ENCODE assay signal across 22 cellular contexts in genomic region chr4:78059938-78060337, GRCh38. TPM values are rescaled to one million over a fixed set of nuclear protein-coding genes. Genes with fewer than 3 reads are reported as not detected.
DNase-seq lines count a peak whose midpoint lies in the region; ATAC-seq, FAIRE-seq and TF ChIP-seq lines count a peak whose summit lies in the region.
"Had no signal": no experiment of that assay in that cellular context is flagged by ENCODE, and none has a peak within 500 bp of the region (broad histone marks: within the 10 kb centered on the region; RNA-seq: fewer than 3 reads in every experiment).

No MANE protein-coding gene starts in this region.

- H3K9me3 Mint-ChIP-seq in WTC11, result no peaks in the 10 kb centered on the region
- H3K9me3 Mint-ChIP-seq in type B pancreatic cell, result no peaks in the 10 kb centered on the region
- no peaks in the 10 kb centered on the region for H3K9me3 Mint-ChIP-seq in effector memory CD8-positive, alpha-beta T cell
- H3K9me3 Mint-ChIP-seq: activated naive CD8-positive, alpha-beta T cell treated with anti-CD3 and anti-CD28 coated beads for 36 hours; activated T-cell treated with anti-CD3 and anti-CD28 coated beads, Interleukin-2, amount 50 U/mL, for 24 hours; IgD-negative memory B cell; naive thymus-derived CD8-positive, alpha-beta T cell had no signal

- peaks cover 8% of the 10 kb centered on the region; the same call in 1 of the 2 replicates for H4K20me1 ChIP-seq in HepG2 (ENCODE audit: insufficient read depth, low read length)

- no peak for DNase-seq in HepG2 (ENCODE audit: low spot score)
- no peak for DNase-seq in right lobe of liver
- no peak for DNase-seq in WTC11 (ENCODE audit: low spot score)
- DNase-seq in type B pancreatic cell (ENCODE audit: extremely low spot score, unreplicated experiment), result no peak
- DNase-seq in effector memory CD8-positive, alpha-beta T cell, result no peak
- no peak for DNase-seq in stimulated activated CD4-positive, alpha-beta T cell treated with anti-CD3 and anti-CD28 coated beads, Interleukin-4, amount 100 ng/mL, for 1 hour
- no peak for DNase-seq in left ventricle myocardium superior
- DNase-seq: activated gamma-delta T cell, MV-4-11 had no signal

- peak overlapping the region; percentile 82 for H3K4me2 ChIP-seq in HepG2 (ENCODE audit: low read depth, low read length)

- H3K27ac Mint-ChIP-seq in WTC11 (no peak overlapping the region), type B pancreatic cell (no peak overlapping the region)
- H3K27ac Mint-ChIP-seq in effector memory CD8-positive, alpha-beta T cell, result no peak overlapping the region
- H3K27ac Mint-ChIP-seq: activated naive CD8-positive, alpha-beta T cell treated with anti-CD3 and anti-CD28 coated beads for 36 hours; activated T-cell treated with anti-CD3 and anti-CD28 coated beads, Interleukin-2, amount 50 U/mL, for 24 hours; CD4-positive, CD25-positive, alpha-beta regulatory T cell; IgD-negative memory B cell; naive thymus-derived CD8-positive, alpha-beta T cell had no signal

- H3K79me2 ChIP-seq in HepG2 (ENCODE audit: insufficient read depth, low read length), result peaks cover 76% of the 10 kb centered on the region

- TF ChIP-seq CTCF in HepG2 (CRISPR knock-in tag; IDR thresholded peaks at IDR 0.05), result no peak
- TF ChIP-seq CTCF in right lobe of liver (IDR thresholded peaks at IDR 0.05), result no peak
- TF ChIP-seq CTCF in WTC11 (IDR thresholded peaks at IDR 0.05), result no peak
- no peak for TF ChIP-seq CTCF in type B pancreatic cell (conservative IDR thresholded peaks at IDR 0.05)

- POLR2A ChIA-PET in HepG2 (lab: Yijun Ruan, JAX) (interaction anchor here (0.7 to 2.5 kb wide), 13 partner anchors 15 to 217 kb away, joined by 3 to 13 read pairs (median 4); no protein-coding TSS in a partner anchor), WTC11 (lab: Charles Lee) (interaction anchor here (0.5 to 1.8 kb wide), 9 partner anchors 12 to 1258 kb away, joined by 3 to 12 read pairs (median 4); no protein-coding TSS in a partner anchor)

- no peak for TF ChIP-seq EP300 in HepG2 (IDR thresholded peaks at IDR 0.05; ENCODE audit: low read depth in 2 of 2, low read length in 2 of 2)
- TF ChIP-seq EP300 in HepG2 (CRISPR knock-in tag; IDR thresholded peaks at IDR 0.05; ENCODE audit: borderline replicate concordance), result no peak

- CTCF ChIA-PET in HepG2 (lab: Yijun Ruan, JAX; ENCODE audit: low intra/inter-chr PET ratio, low total read pairs), result interaction anchor here (1.1 to 2.7 kb wide), 3 partner anchors 66 to 457 kb away, joined by 4 to 15 read pairs (median 10); no protein-coding TSS in a partner anchor
- CTCF ChIA-PET in WTC11 (lab: Charles Lee), result interaction anchor here (0.6 to 3.7 kb wide), 50 partner anchors 9 to 522 kb away, joined by 3 to 60 read pairs (median 5); no protein-coding TSS in a partner anchor

- H3K36me3 ChIP-seq in HepG2 (replicated peaks in 1 of 2; ENCODE audit: control insufficient read depth in 1 of 2, insufficient read depth in 2 of 2, low read length in 2 of 2) (no peaks in the 10 kb centered on the region), right lobe of liver (no peaks in the 10 kb centered on the region), iPS-18a (ENCODE audit: control insufficient read depth, low read depth, low read length) (no peaks in the 10 kb centered on the region)
- H3K36me3 ChIP-seq: cardiac muscle cell, Peyer's patch had no signal

- H3K36me3 Mint-ChIP-seq in WTC11, result no peaks in the 10 kb centered on the region
- H3K36me3 Mint-ChIP-seq in type B pancreatic cell, result no peaks in the 10 kb centered on the region
- H3K36me3 Mint-ChIP-seq in effector memory CD8-positive, alpha-beta T cell (ENCODE audit: insufficient read depth), result peaks cover 2% of the 10 kb centered on the region
- H3K36me3 Mint-ChIP-seq: activated naive CD8-positive, alpha-beta T cell treated with anti-CD3 and anti-CD28 coated beads for 36 hours; CD4-positive, CD25-positive, alpha-beta regulatory T cell; IgD-negative memory B cell; naive thymus-derived CD8-positive, alpha-beta T cell had no signal

- 63% methylated on average over 1 of the region's 1 CpG for WGBS in HepG2 (ENCODE audit: low lambda C conversion rate)
- 33% methylated on average over 1 of the region's 1 CpG for WGBS in right lobe of liver (ENCODE audit: insufficient coverage, low coverage, low lambda C conversion rate, missing lambda C conversion rate)

- H3K4me1 Mint-ChIP-seq in WTC11 (peaks cover 49% of the 10 kb centered on the region), type B pancreatic cell (ENCODE audit: unreplicated experiment) (peaks cover 10% of the 10 kb centered on the region)
- peaks cover 21 to 24% of the 10 kb centered on the region in 2 donors for H3K4me1 Mint-ChIP-seq in effector memory CD8-positive, alpha-beta T cell (ENCODE audit: low read depth in 2 of 2)

- in situ Hi-C loops in HepG2 (cut with HindIII; ENCODE audit: extremely low pct_ligation_motif_present, low pct_unique_long_range_greater_than_20kb), result loop anchor here (5.0 kb wide), 1 partner anchor 68 kb away; no protein-coding TSS in a partner anchor

- H3K9ac ChIP-seq in HepG2 (ENCODE audit: insufficient read depth, low read depth, low read length) (peak overlapping the region; percentile 30; the same call in 1 of the 2 replicates), iPS-18a (ENCODE audit: low read length) (no peak overlapping the region)

- H3K27me3 ChIP-seq in HepG2 (ENCODE audit: control insufficient read depth in 1 of 2, insufficient read depth in 2 of 2, low read length in 2 of 2) (no peaks in the 10 kb centered on the region; a peak in 1 of 5 replicates), right lobe of liver (peaks cover 0 to 8% of the 10 kb centered on the region in 2 donors), iPS-18a (ENCODE audit: control insufficient read depth, insufficient read depth, low read length) (no peaks in the 10 kb centered on the region)
- H3K27me3 ChIP-seq: cardiac muscle cell, Peyer's patch had no signal

- peak overlapping the region; percentile 50 to 97 (median 67); a peak in 5 of 6 replicates for H3K4me3 ChIP-seq in HepG2 (replicated peaks in 1 of 3; ENCODE audit: insufficient read depth in 1 of 3, low read depth in 2 of 3, low read length in 3 of 3)
- no peak overlapping the region for H3K4me3 ChIP-seq in right lobe of liver
- H3K4me3 ChIP-seq in iPS-18a (ENCODE audit: low read length), result peak overlapping the region; percentile 96

- BruUV-seq in HepG2 (replicated peaks; lab: Mats Ljungman, UMichigan), result no TSS peak

- peak overlapping the region; percentile 93 for H3K4me3 Mint-ChIP-seq in WTC11
- H3K4me3 Mint-ChIP-seq in type B pancreatic cell, result peak overlapping the region; percentile 95
- peak overlapping the region in 1 of 2 donors; percentile 85 for H3K4me3 Mint-ChIP-seq in effector memory CD8-positive, alpha-beta T cell

- intact Hi-C loops in HepG2 (cut with micrococcal nuclease; ENCODE audit: unreplicated experiment) (loop anchor here (1.0 to 10.0 kb wide), 7 partner anchors 43 to 717 kb away; partner anchors contain the start of gene BMP2K), right lobe of liver (cut with DNase I) (no loop called here), left ventricle myocardium superior (cut with micrococcal nuclease) (no loop called here)

- no peak overlapping the region for H2AFZ ChIP-seq in HepG2 (ENCODE audit: low read length)

- H3K27me3 Mint-ChIP-seq in WTC11 (ENCODE audit: low read depth) (no peaks in the 10 kb centered on the region; the same call in 1 of the 2 replicates), type B pancreatic cell (no peaks in the 10 kb centered on the region)
- H3K27me3 Mint-ChIP-seq in effector memory CD8-positive, alpha-beta T cell, result peaks cover 67 to 85% of the 10 kb centered on the region in 2 donors

- no peak for TF ChIP-seq POLR2A in HepG2 (IDR thresholded peaks at IDR 0.05; ENCODE audit: insufficient read depth in 1 of 2, low read depth in 2 of 2, low read length in 2 of 2)
- no peak for TF ChIP-seq POLR2A in right lobe of liver (IDR thresholded peaks at IDR 0.05)

- ATAC-seq in HepG2, result no peak
- ATAC-seq in right lobe of liver, result no peak
- ATAC-seq in WTC11, result no peak
- ATAC-seq in effector memory CD8-positive, alpha-beta T cell (replicated peaks), result no peak
- ATAC-seq in left ventricle myocardium superior, result no peak
- ATAC-seq: naive thymus-derived CD8-positive, alpha-beta T cell; stimulated activated naive CD8-positive, alpha-beta T cell treated with anti-CD3 and anti-CD28 coated beads, Interleukin-15, Interleukin-2, amounts not matched to agents 100 U/mL and 50 U/mL, for 24 hours had no signal

- H3K27ac ChIP-seq in HepG2 (ENCODE audit: extremely low read length, insufficient read depth, low read length), result no peak overlapping the region
- no peak overlapping the region for H3K27ac ChIP-seq in right lobe of liver
- no peak overlapping the region for H3K27ac ChIP-seq in iPS-18a (ENCODE audit: low read length)

- TF ChIP-seq RAD21 in HepG2 (CRISPR knock-in tag; IDR thresholded peaks at IDR 0.05), result no peak

- FAIRE-seq in HepG2 (lab: Jason Lieb, UNC), result no peak
- FAIRE-seq: colon, GM18507, H54, urothelium cell line had no signal

- peaks cover 49% of the 10 kb centered on the region for H3K4me1 ChIP-seq in HepG2 (ENCODE audit: insufficient read depth, low read length)
- peaks cover 0 to 22% (median 6%) of the 10 kb centered on the region in 4 donors for H3K4me1 ChIP-seq in right lobe of liver
- H3K4me1 ChIP-seq in iPS-18a (ENCODE audit: control insufficient read depth, low read depth, low read length), result peaks cover 32% of the 10 kb centered on the region

- H3K9me3 ChIP-seq in HepG2 (ENCODE audit: low read length) (no peaks in the 10 kb centered on the region), right lobe of liver (no peaks in the 10 kb centered on the region), iPS-18a (ENCODE audit: control insufficient read depth, low read depth, low read length) (no peaks in the 10 kb centered on the region)
- H3K9me3 ChIP-seq: Peyer's patch had no signal

RNA-seq across cellular contexts. Expression of gene FRAS1, which starts 2.8 kb away (rescaled TPM):
- total RNA-seq in HepG2 (2016; rRNA removed; fragmentation: Illumina TruSeq; extraction: Trizol), result 22.5 and 31.6 TPM in 2 replicates
- total RNA-seq in HepG2 (2016; cell fraction: cytosol; rRNA removed; fragmentation: Illumina TruSeq; extraction: Trizol; ENCODE audit: low read depth), result 13.7 and 14.5 TPM in 2 replicates
- 20.9 and 28.4 TPM in 2 replicates for total RNA-seq in HepG2 (2016; cell fraction: insoluble cytoplasmic fraction; rRNA removed; fragmentation: Illumina TruSeq; extraction: Trizol)
- 9.1 and 9.7 TPM in 2 replicates for total RNA-seq in HepG2 (2016; cell fraction: membrane; rRNA removed; fragmentation: Illumina TruSeq; extraction: Trizol)
- 116 and 129 TPM in 2 replicates for total RNA-seq in HepG2 (2016; cell fraction: nucleus; rRNA removed; fragmentation: Illumina TruSeq; extraction: Trizol)
- polyA plus RNA-seq in HepG2 (2011; rRNA removed), result 18.8 and 22.5 TPM in 2 replicates
- polyA plus RNA-seq in HepG2 (2011; cell fraction: cytosol; rRNA removed), result 13.1 TPM in 2 replicates
- polyA plus RNA-seq in HepG2 (2011; cell fraction: nucleus; rRNA removed), result 50.1 and 57.4 TPM in 2 replicates
- 18.9 and 20.0 TPM in 2 replicates for polyA plus RNA-seq in HepG2 (2012)
- 0.77 and 0.84 TPM in 2 replicates for polyA plus RNA-seq in HepG2 (2016; cell fraction: cytosol; fragmentation: Illumina TruSeq; extraction: Trizol; ENCODE audit: low read depth)
- polyA plus RNA-seq in HepG2 (2016; cell fraction: insoluble cytoplasmic fraction; fragmentation: Illumina TruSeq; extraction: Trizol; ENCODE audit: low read depth), result 9.4 and 9.7 TPM in 2 replicates
- 1.5 and 1.6 TPM in 2 replicates for polyA plus RNA-seq in HepG2 (2016; cell fraction: membrane; fragmentation: Illumina TruSeq; extraction: Trizol; ENCODE audit: low read depth)
- polyA plus RNA-seq in HepG2 (2016; cell fraction: nucleus; fragmentation: Illumina TruSeq; extraction: Trizol; ENCODE audit: insufficient read depth, low read depth), result 38.0 and 42.4 TPM in 2 replicates
- polyA minus RNA-seq in HepG2 (2011; rRNA and poly(A)+ RNA removed; ENCODE audit: low replicate concordance), result 6.5 and 171 TPM in 2 replicates
- polyA minus RNA-seq in HepG2 (2011; cell fraction: cytosol; rRNA and poly(A)+ RNA removed), result 48.0 and 59.8 TPM in 2 replicates
- 160 and 208 TPM in 2 replicates for polyA minus RNA-seq in HepG2 (2011; cell fraction: nucleus; rRNA and poly(A)+ RNA removed)
- 1 to 10 TPM in 1 of 6 experiments, under 1 TPM in 5; 0.12 to 1.5 (median 0.45) TPM for total RNA-seq in right lobe of liver
- total RNA-seq in WTC11 (2021), result 77.8 to 82.0 TPM (median 78.1 TPM) in 3 replicates
- total RNA-seq in type B pancreatic cell (ENCODE audit: low replicate concordance), result 33.1 and 37.7 TPM in 2 replicates
- 3.7 TPM for total RNA-seq in left ventricle myocardium superior
- total RNA-seq: CD4-positive, CD25-positive, alpha-beta regulatory T cell; naive thymus-derived CD8-positive, alpha-beta T cell had no signal
- polyA plus RNA-seq: CD4-positive, CD25-positive, alpha-beta regulatory T cell; IgD-negative memory B cell had no signal

Comparison
In these comparisons a context has a peak if more than half of its experiments do, and no peak if none do; other contexts are left out.
1. H3K4me3 ChIP-seq: peak in HepG2 (3 of 3) and iPS-18a (single experiment); none in right lobe of liver (0 of 3).